Comparison of ENCODE assay signal across 2 cellular contexts in genomic region chr4:173183659-173184247, GRCh38.
TF ChIP-seq lines count a peak whose summit lies in the region.

No MANE protein-coding gene starts in this region.

TF ChIP-seq in HEK293, 187 proteins besides CTCF, POLR2A, EP300 and RAD21:
- peak; percentile 79; the same call in 1 of the 2 replicates for TF ChIP-seq ZNF202 (tag by site-specific recombination; IDR thresholded peaks at IDR 0.05; ENCODE audit: borderline replicate concordance)

TF ChIP-seq in K562, 482 proteins besides CTCF, POLR2A, EP300 and RAD21:
- TF ChIP-seq ZBTB33 (CRISPR knock-in tag; IDR thresholded peaks at IDR 0.05) = peak; percentile 69
